ENCODE assay signal across 8 cellular contexts in genomic region chr14:91253795-91254323, GRCh38. TPM values are rescaled to one million over a fixed set of nuclear protein-coding genes. Genes with fewer than 3 reads are reported as not detected.
DNase-seq lines count a peak whose midpoint lies in the region; TF ChIP-seq lines count a peak whose summit lies in the region.

No MANE protein-coding gene starts in this region.

- no peaks in the 10 kb centered on the region for H3K36me3 Mint-ChIP-seq in IgD-negative memory B cell

- intact Hi-C loops in A673 (cut with micrococcal nuclease; ENCODE audit: unreplicated experiment) = no loop called here

- no peaks in the 10 kb centered on the region for H3K27me3 Mint-ChIP-seq in IgD-negative memory B cell

- no peak overlapping the region for H3K27ac ChIP-seq in A673 (ENCODE audit: low read depth, low read length, poor library complexity, severe bottlenecking)
- H3K27ac ChIP-seq in mucosa of rectum (ENCODE audit: low read depth in 2 of 2, low read length in 2 of 2) = peak overlapping the region; percentile 13 to 43

- no peaks in the 10 kb centered on the region for H3K36me3 ChIP-seq in A673 (ENCODE audit: insufficient read depth, low read length, poor library complexity, severe bottlenecking)
- H3K36me3 ChIP-seq in mucosa of rectum (ENCODE audit: control insufficient read depth in 2 of 2, insufficient read depth in 2 of 2, low read length in 2 of 2) = no peaks in the 10 kb centered on the region

- H3K4me1 Mint-ChIP-seq in IgD-negative memory B cell = peaks cover 31 to 48% (median 41%) of the 10 kb centered on the region in 3 donors

- no peak for TF ChIP-seq POLR2A in erythroblast (IDR thresholded peaks at IDR 0.05; ENCODE audit: low read length)

- H3K27ac Mint-ChIP-seq in IgD-negative memory B cell = peak overlapping the region; percentile 31 to 97 (median 76)

- H3K9me3 Mint-ChIP-seq in IgD-negative memory B cell = no peaks in the 10 kb centered on the region

- CTCF ChIA-PET in A673 (lab: Charles Lee) = no interaction called here

- H3K4me3 Mint-ChIP-seq in IgD-negative memory B cell = peak overlapping the region; percentile 77 to 97 (median 91)

- POLR2A ChIA-PET in A673 (lab: Charles Lee; ENCODE audit: low non-redundant PET) = no interaction called here

- H3K9ac ChIP-seq in mucosa of rectum (ENCODE audit: low read depth in 1 of 2, low read length in 2 of 2) = peak overlapping the region in 1 of 2 donors; percentile 52

- H3K27me3 ChIP-seq in A673 (replicated peaks; ENCODE audit: insufficient read depth, low read depth, low read length, poor library complexity) (no peaks in the 10 kb centered on the region), mucosa of rectum (ENCODE audit: control insufficient read depth in 2 of 2, insufficient read depth in 2 of 2, low read length in 2 of 2) (peaks cover 0 to 3% of the 10 kb centered on the region in 2 donors)

- DNase-seq in A673 (ENCODE audit: low spot score) = no peak
- peak; percentile 48 for DNase-seq in cerebellar cortex (ENCODE audit: low spot score)
- no peak for DNase-seq in dedifferentiated amniotic fluid mesenchymal stem cell (ENCODE audit: extremely low spot score)
- no peak for DNase-seq in NCI-H1048 (lab: John Stamatoyannopoulos, UW)
- no peak for DNase-seq in SW 1271 (lab: John Stamatoyannopoulos, UW)
- DNase-seq in erythroblast (lab: John Stamatoyannopoulos, UW) = no peak

- TF ChIP-seq CTCF in A673 (conservative IDR thresholded peaks at IDR 0.05; ENCODE audit: low read depth, low read length) = no peak

- H3K4me1 ChIP-seq in A673 (ENCODE audit: insufficient read depth, low read length, poor library complexity, severe bottlenecking) (peaks cover 13% of the 10 kb centered on the region), mucosa of rectum (ENCODE audit: control insufficient read depth in 2 of 2, insufficient read depth in 2 of 2, low read length in 2 of 2) (peaks cover 18 to 25% of the 10 kb centered on the region in 2 donors)

- peak overlapping the region; percentile 53 for H3K4me3 ChIP-seq in A673 (ENCODE audit: low read depth, low read length, poor library complexity, severe bottlenecking)
- H3K4me3 ChIP-seq in mucosa of rectum (ENCODE audit: low read length in 2 of 2) = peak overlapping the region; percentile 25 to 41

- H3K9me3 ChIP-seq in A673 (ENCODE audit: low read depth, low read length, poor library complexity, severe bottlenecking) = no peaks in the 10 kb centered on the region
- no peaks in the 10 kb centered on the region for H3K9me3 ChIP-seq in mucosa of rectum (ENCODE audit: control insufficient read depth in 2 of 2, low read length in 2 of 2)

- BruUV-seq in A673 (replicated peaks; lab: Mats Ljungman, UMichigan) = no TSS peak

RNA-seq across cellular contexts. Expression of gene GPR68, which starts 9.4 kb away (rescaled TPM):
- 0.15 and 0.30 TPM in 2 replicates for total RNA-seq in A673 (2021)
- polyA plus RNA-seq in IgD-negative memory B cell = 1.6 TPM
